ENCODE assay signal across 14 cellular contexts in the genomic region with DNA sequence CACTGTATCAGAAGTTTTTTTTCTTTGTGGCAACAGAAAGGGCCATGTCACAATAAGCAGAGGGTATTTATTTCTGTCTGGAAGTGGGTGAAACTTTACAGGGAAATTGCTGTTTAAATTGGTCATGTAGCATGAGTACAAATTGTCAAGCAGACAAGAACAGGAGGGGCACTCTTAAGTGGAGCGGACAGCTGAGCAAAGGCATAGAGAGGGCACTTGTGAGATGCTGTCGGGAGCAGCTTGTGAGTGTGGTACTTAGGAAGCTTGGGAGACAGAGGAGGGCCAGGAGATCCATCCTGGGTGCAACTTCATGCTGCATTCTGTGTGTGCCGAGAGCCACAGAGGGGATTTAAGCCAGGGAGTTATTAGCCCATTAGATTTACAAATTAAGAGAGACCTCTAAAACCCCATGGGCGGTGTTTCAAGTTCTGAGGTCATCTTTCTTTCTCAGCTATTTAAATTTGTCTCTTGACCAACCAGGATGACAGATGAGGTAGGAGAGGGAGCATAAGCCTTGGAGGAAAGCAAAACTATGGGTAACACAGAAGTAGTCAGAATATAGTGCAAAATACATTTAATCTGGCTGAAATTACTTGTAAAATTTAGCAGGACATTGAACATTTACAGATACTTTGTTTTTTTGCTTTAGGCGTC. TPM values are rescaled to one million over a fixed set of nuclear protein-coding genes. Genes with fewer than 3 reads are reported as not detected.
A peak's percentile ranks its signal among the peaks of the same experiment; 100 is the strongest.
DNase-seq lines count a peak whose midpoint lies in the region; ATAC-seq, FAIRE-seq and TF ChIP-seq lines count a peak whose summit lies in the region.
"Had no signal": no experiment of that assay in that cellular context is flagged by ENCODE, and none has a peak within 500 bp of the region (broad histone marks: within the 10 kb centered on the region; RNA-seq: fewer than 3 reads in every experiment).

No MANE protein-coding gene starts in this region.

- CTCF ChIA-PET in CD4-positive, alpha-beta memory T cell (lab: Charles Lee; ENCODE audit: partially characterized antibody): interaction anchor here (0.8 to 7.1 kb wide), 4 partner anchors 11 to 44 kb away, joined by 3 to 46 read pairs (median 4); no protein-coding TSS in a partner anchor
- CTCF ChIA-PET in GM12878 (lab: Yijun Ruan, JAX): interaction anchor here (0.7 to 4.4 kb wide), 8 partner anchors 10 to 28 kb away, joined by 3 to 38 read pairs (median 6); no protein-coding TSS in a partner anchor

- no peak for TF ChIP-seq EP300 in GM12878 (IDR thresholded peaks at IDR 0.05; ENCODE audit: borderline replicate concordance in 1 of 2, control insufficient read depth in 1 of 2, low read depth in 2 of 2, low read length in 2 of 2)

- H3K9me3 ChIP-seq in CD4-positive, alpha-beta memory T cell (ENCODE audit: control insufficient read depth in 1 of 2, low read length in 2 of 2): no peaks in the 10 kb centered on the region
- H3K9me3 ChIP-seq in GM12878 (replicated peaks; ENCODE audit: control insufficient read depth, insufficient read depth, low read length): no peaks in the 10 kb centered on the region
- no peaks in the 10 kb centered on the region for H3K9me3 ChIP-seq in ascending aorta
- H3K9me3 ChIP-seq: right atrium auricular region, thoracic aorta had no signal

- H3K4me2 ChIP-seq in GM12878 (ENCODE audit: control insufficient read depth, insufficient read depth): peak overlapping the region; percentile 66; the same call in 1 of the 2 replicates

- no TSS peak for BruUV-seq in GM12878 (replicated peaks; lab: Mats Ljungman, UMichigan)

- intact Hi-C loops in CD4-positive, alpha-beta memory T cell (cut with micrococcal nuclease): loop anchor here (1.0 kb wide), 1 partner anchor 10 kb away; no protein-coding TSS in a partner anchor
- intact Hi-C loops in GM12878 (cut with micrococcal nuclease; ENCODE audit: unreplicated experiment): no loop called here
- intact Hi-C loops in ascending aorta (cut with DNase I): no loop called here

- H3K4me3 Mint-ChIP-seq in CD4-positive, alpha-beta memory T cell: peak overlapping the region in 5 of 8 donors; percentile 27 to 88 (median 51)
- no peak overlapping the region for H3K4me3 Mint-ChIP-seq in progenitor cell of endocrine pancreas (ENCODE audit: low read depth)

- in situ Hi-C loops in GM12878 (cut with MboI): no loop called here

- TF ChIP-seq POLR2A in GM12891 (IDR thresholded peaks at IDR 0.05; ENCODE audit: low read depth, low read length): no peak; the same call in none of the 2 replicates
- no peak for TF ChIP-seq POLR2A in GM12878 (IDR thresholded peaks at IDR 0.05; ENCODE audit: low read depth, low read length)

- H3K9ac ChIP-seq in GM12878 (ENCODE audit: control insufficient read depth, insufficient read depth, low read length): peak overlapping the region; percentile 49; the same call in 1 of the 2 replicates

- peaks cover 0 to 2% (median 0%) of the 10 kb centered on the region in 8 donors for H3K9me3 Mint-ChIP-seq in CD4-positive, alpha-beta memory T cell
- H3K9me3 Mint-ChIP-seq in progenitor cell of endocrine pancreas (ENCODE audit: low read depth): no peaks in the 10 kb centered on the region

- RAD21 ChIA-PET in GM12878 (lab: Charles Lee; ENCODE audit: unreplicated experiment): interaction anchor here (0.9 to 7.4 kb wide), 13 partner anchors 8 to 76 kb away, joined by 3 to 150 read pairs (median 11); no protein-coding TSS in a partner anchor

- H3K27ac ChIP-seq in CD4-positive, alpha-beta memory T cell (ENCODE audit: low read depth, low read length): no peak overlapping the region
- peak overlapping the region; percentile 88 for H3K27ac ChIP-seq in GM12878 (ENCODE audit: control insufficient read depth, insufficient read depth)
- no peak overlapping the region for H3K27ac ChIP-seq in ascending aorta
- H3K27ac ChIP-seq: HL-60, right atrium auricular region, thoracic aorta had no signal

- H3K79me2 ChIP-seq in GM12878 (ENCODE audit: control insufficient read depth, insufficient read depth, low read length): peaks cover 95% of the 10 kb centered on the region

- no peak for TF ChIP-seq RAD21 in GM12878 (IDR thresholded peaks at IDR 0.05; ENCODE audit: insufficient read depth, low read depth, low read length)

- H3K4me1 ChIP-seq in CD4-positive, alpha-beta memory T cell (ENCODE audit: insufficient read depth, low read length): peaks cover 100% of the 10 kb centered on the region
- H3K4me1 ChIP-seq in GM12878 (ENCODE audit: control insufficient read depth, insufficient read depth, low read length) (peaks cover 98% of the 10 kb centered on the region), ascending aorta (peaks cover 0 to 16% of the 10 kb centered on the region in 2 donors)

- H3K4me3 ChIP-seq in CD4-positive, alpha-beta memory T cell (ENCODE audit: low read length in 2 of 2): no peak overlapping the region
- H3K4me3 ChIP-seq in GM12878 (no peak overlapping the region), ascending aorta (no peak overlapping the region)
- H3K4me3 ChIP-seq: right atrium auricular region, thoracic aorta had no signal

- SMC1A ChIA-PET in GM12878 (lab: Charles Lee; ENCODE audit: uncharacterized antibody, unreplicated experiment): interaction anchor here (1.2 to 24.6 kb wide), 7 partner anchors 9 to 94 kb away, joined by 3 to 816 read pairs (median 3); no protein-coding TSS in a partner anchor

- FAIRE-seq in GM12891 (lab: Jason Lieb, UNC): peak; percentile 56
- FAIRE-seq in GM12878 (lab: Jason Lieb, UNC): no peak
- FAIRE-seq: endothelial cell of umbilical vein had no signal

- no peaks in the 10 kb centered on the region for H3K36me3 ChIP-seq in CD4-positive, alpha-beta memory T cell (ENCODE audit: insufficient read depth, low read length)
- H3K36me3 ChIP-seq in GM12878 (ENCODE audit: control insufficient read depth in 2 of 2, insufficient read depth in 2 of 2, low read length in 1 of 2): peaks cover 8 to 22% of the 10 kb centered on the region in 2 experiments; a peak in 3 of 4 replicates
- no peaks in the 10 kb centered on the region for H3K36me3 ChIP-seq in ascending aorta
- H3K36me3 ChIP-seq: right atrium auricular region, thoracic aorta had no signal

- DNase-seq in CD4-positive, alpha-beta memory T cell: no peak
- no peak for DNase-seq in GM12891 (ENCODE audit: insufficient read length, low spot score)
- peak; percentile 58 for DNase-seq in NCI-H510A treated with DMSO at 0.1 percent for 48 hours (lab: John Stamatoyannopoulos, UW)
- DNase-seq in GM12878 (ENCODE audit: low read depth, low spot score): no peak
- DNase-seq in ascending aorta (ENCODE audit: low spot score in 2 of 2): no peak
- DNase-seq in progenitor cell of endocrine pancreas (ENCODE audit: low spot score, unreplicated experiment): no peak
- DNase-seq: activated gamma-delta T cell; C1 segment of cervical spinal cord; central memory CD4-positive, alpha-beta T cell had no signal

- WGBS in GM12878 (ENCODE audit: insufficient coverage, insufficient replicate concordance, low lambda C conversion rate, missing lambda C conversion rate): 90% methylated on average over 5 of the region's 5 CpGs

- ATAC-seq in GM12878 (peak; percentile 9), GM21423 (IDR thresholded peaks at IDR 0.05; ENCODE audit: unreplicated experiment) (no peak)

- peaks cover 82 to 100% (median 92%) of the 10 kb centered on the region in 4 donors for H3K4me1 Mint-ChIP-seq in CD4-positive, alpha-beta memory T cell
- H3K4me1 Mint-ChIP-seq in progenitor cell of endocrine pancreas (ENCODE audit: low read depth): peaks cover 2% of the 10 kb centered on the region

- peaks cover 7 to 8% of the 10 kb centered on the region in 2 donors for H3K36me3 Mint-ChIP-seq in CD4-positive, alpha-beta memory T cell
- H3K36me3 Mint-ChIP-seq in progenitor cell of endocrine pancreas (ENCODE audit: insufficient read depth): no peaks in the 10 kb centered on the region

- H4K20me1 ChIP-seq in GM12878 (ENCODE audit: control insufficient read depth, insufficient read depth): no peaks in the 10 kb centered on the region

- peak overlapping the region; percentile 63 to 88 (median 73) for H3K27ac Mint-ChIP-seq in CD4-positive, alpha-beta memory T cell
- no peak overlapping the region for H3K27ac Mint-ChIP-seq in progenitor cell of endocrine pancreas

- no peak overlapping the region for H2AFZ ChIP-seq in GM12878 (ENCODE audit: control insufficient read depth, low read depth, low read length)

- POLR2A ChIA-PET in CD4-positive, alpha-beta memory T cell (lab: Charles Lee; ENCODE audit: partially characterized antibody): interaction anchor here (1.8 to 15.7 kb wide), 3 partner anchors 12 to 29 kb away, joined by 7 to 327 read pairs (median 10); no protein-coding TSS in a partner anchor
- POLR2A ChIA-PET in GM12878 (lab: Charles Lee): interaction anchor here (1.1 to 16.1 kb wide), 4 partner anchors 10 to 16 kb away, joined by 3 to 545 read pairs (median 8); no protein-coding TSS in a partner anchor

- H3K27me3 Mint-ChIP-seq in CD4-positive, alpha-beta memory T cell: no peaks in the 10 kb centered on the region
- H3K27me3 Mint-ChIP-seq in progenitor cell of endocrine pancreas: no peaks in the 10 kb centered on the region

- H3K27me3 ChIP-seq in CD4-positive, alpha-beta memory T cell (ENCODE audit: insufficient read depth, low read length): no peaks in the 10 kb centered on the region
- H3K27me3 ChIP-seq in GM12878 (replicated peaks in 1 of 2; ENCODE audit: control insufficient read depth in 2 of 2, insufficient read depth in 2 of 2, low read length in 1 of 2): no peaks in the 10 kb centered on the region; a peak in 1 of 4 replicates
- H3K27me3 ChIP-seq in ascending aorta: no peaks in the 10 kb centered on the region
- H3K27me3 ChIP-seq: right atrium auricular region had no signal

- no peak for TF ChIP-seq CTCF in GM12878 (IDR thresholded peaks at IDR 0.05 in 2 of 3, conservative IDR thresholded peaks at IDR 0.05 in 1 of 3; ENCODE audit: control insufficient read depth in 2 of 3, extremely low read depth in 1 of 3, insufficient read depth in 1 of 3, low read depth in 3 of 3, low read length in 3 of 3)
- no peak for TF ChIP-seq CTCF in ascending aorta (IDR thresholded peaks at IDR 0.05)
- no peak for TF ChIP-seq CTCF in progenitor cell of endocrine pancreas (IDR thresholded peaks at IDR 0.05; ENCODE audit: unreplicated experiment)

RNA-seq across cellular contexts. Expression of gene INPP4A, which starts 30.4 kb away (rescaled TPM):
- 100 to 1,000 TPM; 133 TPM for total RNA-seq in CD4-positive, alpha-beta memory T cell
- polyA plus RNA-seq in CD4-positive, alpha-beta memory T cell: 10 to 100 TPM; 30.5 to 50.7 TPM
- polyA plus RNA-seq in GM12891 (2012; ENCODE audit: low read depth, missing spikeins): 16.5 TPM
- total RNA-seq in GM12878 (2013; cell fraction: nucleolus; rRNA removed): 373 and 420 TPM in 2 replicates
- total RNA-seq in GM12878 (2014; rRNA removed): 37.9 and 42.8 TPM in 2 replicates
- total RNA-seq in GM12878 (2014; rRNA removed; fragmentation: Illumina TruSeq; extraction: Trizol): 24.0 and 24.1 TPM in 2 replicates
- total RNA-seq in GM12878 (2021): 54.0 and 62.3 TPM in 2 replicates
- 10.5 TPM for polyA plus RNA-seq in GM12878 (2011; ENCODE audit: low read depth)
- 30.8 and 46.4 TPM in 2 replicates for polyA plus RNA-seq in GM12878 (2011; rRNA removed)
- polyA plus RNA-seq in GM12878 (2011; cell fraction: cytosol; rRNA removed): 45.8 and 56.6 TPM in 2 replicates
- 403 and 492 TPM in 2 replicates for polyA plus RNA-seq in GM12878 (2011; cell fraction: nucleus; rRNA removed)
- 19.7 and 20.5 TPM in 2 replicates for polyA plus RNA-seq in GM12878 (2012)
- polyA plus RNA-seq in GM12878 (2014; fragmentation: Illumina TruSeq; extraction: Trizol): 20.4 and 27.4 TPM in 2 replicates
- polyA plus RNA-seq in GM12878 (2014; fragmentation: Nextera tagmentation; extraction: Ambion mirVana): 1 to 10 TPM; 4.7 to 6.2 TPM
- 32.7 and 40.3 TPM in 2 replicates for polyA plus RNA-seq in GM12878 (2014; rRNA removed)
- polyA plus RNA-seq in GM12878 (2016; fragmentation: Nextera tagmentation; extraction: Ambion mirVana): 10 to 100 TPM; 41.1 to 45.9 TPM
- 220 and 303 TPM in 2 replicates for polyA minus RNA-seq in GM12878 (2011; rRNA and poly(A)+ RNA removed)
- polyA minus RNA-seq in GM12878 (2011; cell fraction: cytosol; rRNA and poly(A)+ RNA removed): 32.1 and 33.5 TPM in 2 replicates
- 290 and 381 TPM in 2 replicates for polyA minus RNA-seq in GM12878 (2011; cell fraction: nucleus; rRNA and poly(A)+ RNA removed)
- total RNA-seq in ascending aorta: 52.8 TPM
- 30.5 and 33.0 TPM in 2 replicates for total RNA-seq in progenitor cell of endocrine pancreas
